13 cellular contexts compared by ENCODE assay signal in genomic region chr15:48993411-48993810, GRCh38. TPM values are rescaled to one million over a fixed set of nuclear protein-coding genes. Genes with fewer than 3 reads are reported as not detected.
"Had no signal": no experiment of that assay in that cellular context is flagged by ENCODE, and none has a peak within 500 bp of the region (broad histone marks: within the 10 kb centered on the region; RNA-seq: fewer than 3 reads in every experiment).

No MANE protein-coding gene starts in this region.

- H3K9me3 ChIP-seq: heart left ventricle, neutrophil, right atrium auricular region had no signal

- H3K4me3 ChIP-seq: heart left ventricle, right atrium auricular region had no signal

- H3K4me1 ChIP-seq: heart left ventricle, right atrium auricular region had no signal

- H3K27ac ChIP-seq: heart left ventricle, neutrophil, right atrium auricular region had no signal

- H3K27me3 ChIP-seq: heart left ventricle, neutrophil, right atrium auricular region had no signal

- ATAC-seq: esophagus mucosa; heart left ventricle; naive thymus-derived CD4-positive, alpha-beta T cell had no signal

- DNase-seq: effector memory CD4-positive, alpha-beta T cell; heart left ventricle; hippocampal formation; naive thymus-derived CD4-positive, alpha-beta T cell; posterior cingulate gyrus; small intestine; stimulated activated CD4-positive, alpha-beta T cell treated with anti-CD3 and anti-CD28 coated beads, Interleukin-12 subunit alpha, Interleukin-12 subunit beta, amount 100 ng/mL, for 4 hours; stimulated activated naive CD4-positive, alpha-beta T cell; trophoblast cell had no signal

RNA-seq across cellular contexts. Expression of gene SHC4, which starts 29.7 kb away (rescaled TPM):
- total RNA-seq: esophagus mucosa, mesenteric fat pad had no signal
